In genomic region chr7:73839290-73839689, GRCh38 we compare ENCODE assay signal across 1 cellular context.
A peak's percentile ranks its signal among the peaks of the same experiment; 100 is the strongest.
TF ChIP-seq lines count a peak whose summit lies in the region.

No MANE protein-coding gene starts in this region.

TF ChIP-seq in HepG2, 621 proteins besides CTCF, POLR2A, EP300 and RAD21 (continued from another document and continues in another):
- no peak for TF ChIP-seq ZBTB7B (CRISPR knock-in tag; IDR thresholded peaks at IDR 0.05)
- TF ChIP-seq SNAPC5 (CRISPR knock-in tag; IDR thresholded peaks at IDR 0.05; ENCODE audit: borderline replicate concordance): no peak
- no peak for TF ChIP-seq ATF1 (CRISPR knock-in tag; IDR thresholded peaks at IDR 0.05)
- no peak for TF ChIP-seq TIGD3 (CRISPR knock-in tag; IDR thresholded peaks at IDR 0.05; ENCODE audit: borderline replicate concordance)
- TF ChIP-seq HNF4G (IDR thresholded peaks at IDR 0.05; ENCODE audit: borderline replicate concordance, low read depth, low read length): no peak
- no peak for TF ChIP-seq HNF4G (CRISPR knock-in tag; IDR thresholded peaks at IDR 0.05; ENCODE audit: borderline replicate concordance, low read depth)
- TF ChIP-seq NR2F6 (IDR thresholded peaks at IDR 0.05): peak; percentile 61
- peak; percentile 56; the same call in 1 of the 2 replicates for TF ChIP-seq NR2F6 (CRISPR knock-in tag; IDR thresholded peaks at IDR 0.05)
- no peak for TF ChIP-seq GFI1 (CRISPR knock-in tag; IDR thresholded peaks at IDR 0.05; ENCODE audit: borderline replicate concordance)
- no peak for TF ChIP-seq ESRRA (CRISPR knock-in tag; IDR thresholded peaks at IDR 0.05; ENCODE audit: low read depth)
- TF ChIP-seq SP2 (CRISPR knock-in tag; IDR thresholded peaks at IDR 0.05): no peak
- TF ChIP-seq ZBTB46 (CRISPR knock-in tag; IDR thresholded peaks at IDR 0.05; ENCODE audit: borderline replicate concordance): no peak
- TF ChIP-seq ETV6 (CRISPR knock-in tag; conservative IDR thresholded peaks at IDR 0.05): no peak
- no peak for TF ChIP-seq ZNF891 (CRISPR knock-in tag; IDR thresholded peaks at IDR 0.05)
- no peak for TF ChIP-seq ZNF256 (CRISPR knock-in tag; conservative IDR thresholded peaks at IDR 0.05)
- no peak for TF ChIP-seq BRD4 (CRISPR knock-in tag; IDR thresholded peaks at IDR 0.05)
- no peak for TF ChIP-seq CENPBD1 (CRISPR knock-in tag; IDR thresholded peaks at IDR 0.05; ENCODE audit: borderline replicate concordance, low read depth)
- no peak for TF ChIP-seq ZBTB43 (CRISPR knock-in tag; conservative IDR thresholded peaks at IDR 0.05)
- TF ChIP-seq ZSCAN20 (CRISPR knock-in tag; IDR thresholded peaks at IDR 0.05; ENCODE audit: borderline replicate concordance): no peak
- 0 out of 2 replicates have a peak, but pooled peaks have one; percentile 60 for TF ChIP-seq ZNF205 (CRISPR knock-in tag; IDR thresholded peaks at IDR 0.05)
- TF ChIP-seq ZMYM3 (CRISPR knock-in tag; IDR thresholded peaks at IDR 0.05): peak; percentile 96
- TF ChIP-seq REST (IDR thresholded peaks at IDR 0.05; ENCODE audit: borderline replicate concordance in 1 of 2, low read depth in 1 of 2, low read length in 2 of 2): no peak
- TF ChIP-seq ZNF713 (CRISPR knock-in tag; IDR thresholded peaks at IDR 0.05): no peak
- no peak for TF ChIP-seq GATAD1 (CRISPR knock-in tag; IDR thresholded peaks at IDR 0.05)
- 0 out of 2 replicates have a peak, but pooled peaks have one; percentile 14 for TF ChIP-seq ZFX (CRISPR knock-in tag; IDR thresholded peaks at IDR 0.05; ENCODE audit: low read depth)
- TF ChIP-seq BCL3 (CRISPR knock-in tag; IDR thresholded peaks at IDR 0.05): no peak
- no peak; the same call in 1 of the 2 replicates for TF ChIP-seq RARA (CRISPR knock-in tag; IDR thresholded peaks at IDR 0.05)
- TF ChIP-seq PCBP1 (IDR thresholded peaks at IDR 0.05; ENCODE audit: borderline replicate concordance, low read depth, low read length): no peak
- TF ChIP-seq ZNF10 (CRISPR knock-in tag; IDR thresholded peaks at IDR 0.05; ENCODE audit: borderline replicate concordance, low read depth): no peak
- TF ChIP-seq ZNF441 (CRISPR knock-in tag; IDR thresholded peaks at IDR 0.05; ENCODE audit: borderline replicate concordance): no peak
- no peak for TF ChIP-seq ZNF549 (CRISPR knock-in tag; IDR thresholded peaks at IDR 0.05)
- TF ChIP-seq TBL1XR1 (IDR thresholded peaks at IDR 0.05; ENCODE audit: borderline replicate concordance, low read length, partially characterized antibody): no peak
- no peak for TF ChIP-seq AKAP8 (CRISPR knock-in tag; IDR thresholded peaks at IDR 0.05)
- TF ChIP-seq ZNF382 (CRISPR knock-in tag; IDR thresholded peaks at IDR 0.05; ENCODE audit: borderline replicate concordance): no peak
- TF ChIP-seq KDM4B (CRISPR knock-in tag; IDR thresholded peaks at IDR 0.05): no peak
- TF ChIP-seq BHLHE40 (IDR thresholded peaks at IDR 0.05; ENCODE audit: low read length): no peak
- no peak for TF ChIP-seq ZNF547 (CRISPR knock-in tag; IDR thresholded peaks at IDR 0.05)
- TF ChIP-seq HNRNPLL (IDR thresholded peaks at IDR 0.05; ENCODE audit: low read depth, low read length, poor library complexity, severe bottlenecking): no peak
- no peak for TF ChIP-seq ZBTB49 (CRISPR knock-in tag; IDR thresholded peaks at IDR 0.05; ENCODE audit: borderline replicate concordance)
- no peak for TF ChIP-seq GTF2F1 (IDR thresholded peaks at IDR 0.05; ENCODE audit: low read length)
- no peak for TF ChIP-seq FOXP4 (CRISPR knock-in tag; IDR thresholded peaks at IDR 0.05)
- TF ChIP-seq PREB (CRISPR knock-in tag; IDR thresholded peaks at IDR 0.05): no peak
- no peak for TF ChIP-seq MXI1 (IDR thresholded peaks at IDR 0.05; ENCODE audit: borderline replicate concordance, low read depth, low read length)
- TF ChIP-seq CREB3 (CRISPR knock-in tag; IDR thresholded peaks at IDR 0.05): no peak
- no peak for TF ChIP-seq CERS6 (CRISPR knock-in tag; IDR thresholded peaks at IDR 0.05)
- no peak for TF ChIP-seq MTA3 (CRISPR knock-in tag; IDR thresholded peaks at IDR 0.05)
- no peak for TF ChIP-seq ZNF674 (CRISPR knock-in tag; IDR thresholded peaks at IDR 0.05; ENCODE audit: low read depth)
- TF ChIP-seq SOX5 (CRISPR knock-in tag; IDR thresholded peaks at IDR 0.05; ENCODE audit: borderline replicate concordance): 0 out of 2 replicates have a peak, but pooled peaks have one; percentile 25
